8 cellular contexts compared by ENCODE assay signal in the genomic region with DNA sequence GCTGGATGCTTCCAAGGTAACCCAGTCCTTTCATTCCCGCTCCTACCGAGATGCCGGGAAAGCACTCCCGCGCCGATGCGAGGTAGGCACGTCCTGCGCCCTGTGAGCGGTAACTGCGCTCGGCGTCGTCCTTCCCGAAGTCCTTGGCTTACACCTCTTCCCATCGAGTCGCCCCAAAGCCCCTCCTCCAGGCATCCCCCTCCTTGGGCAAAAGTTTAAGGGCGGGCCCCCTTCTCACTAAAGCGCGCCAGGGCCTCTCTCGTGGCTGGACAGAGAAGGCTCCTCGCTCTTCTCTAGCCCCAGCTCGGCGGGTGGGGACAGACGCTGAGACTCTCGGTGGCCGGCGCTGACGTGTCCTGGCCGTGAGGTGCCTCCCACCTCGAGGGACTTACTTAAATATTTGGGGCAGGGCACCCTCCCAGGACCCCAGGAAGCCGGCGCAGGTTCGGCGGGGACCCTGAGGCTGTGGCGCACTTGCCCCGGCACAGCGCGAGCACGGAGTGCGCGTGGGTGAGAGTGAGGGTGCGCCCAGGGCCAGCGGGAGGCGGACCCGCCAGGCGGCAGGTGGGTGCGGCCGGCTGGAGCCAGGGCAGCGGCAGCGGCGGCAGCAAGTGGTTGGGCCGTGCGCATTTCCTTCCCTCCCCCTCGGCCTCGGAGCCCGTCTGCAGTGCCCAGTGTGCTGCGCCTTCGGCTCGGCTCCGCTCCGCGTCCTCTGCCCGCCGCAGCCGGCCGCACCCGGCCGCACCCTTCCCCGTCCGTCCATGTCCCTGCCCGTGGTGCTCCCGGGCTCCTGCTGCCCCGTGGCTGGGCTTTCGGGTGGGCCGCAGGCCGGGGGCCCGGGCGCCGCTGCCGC. TPM values are rescaled to one million over a fixed set of nuclear protein-coding genes. Genes with fewer than 3 reads are reported as not detected.
DNase-seq lines count a peak whose midpoint lies in the region; ATAC-seq and TF ChIP-seq lines count a peak whose summit lies in the region.

A gene with protein sequence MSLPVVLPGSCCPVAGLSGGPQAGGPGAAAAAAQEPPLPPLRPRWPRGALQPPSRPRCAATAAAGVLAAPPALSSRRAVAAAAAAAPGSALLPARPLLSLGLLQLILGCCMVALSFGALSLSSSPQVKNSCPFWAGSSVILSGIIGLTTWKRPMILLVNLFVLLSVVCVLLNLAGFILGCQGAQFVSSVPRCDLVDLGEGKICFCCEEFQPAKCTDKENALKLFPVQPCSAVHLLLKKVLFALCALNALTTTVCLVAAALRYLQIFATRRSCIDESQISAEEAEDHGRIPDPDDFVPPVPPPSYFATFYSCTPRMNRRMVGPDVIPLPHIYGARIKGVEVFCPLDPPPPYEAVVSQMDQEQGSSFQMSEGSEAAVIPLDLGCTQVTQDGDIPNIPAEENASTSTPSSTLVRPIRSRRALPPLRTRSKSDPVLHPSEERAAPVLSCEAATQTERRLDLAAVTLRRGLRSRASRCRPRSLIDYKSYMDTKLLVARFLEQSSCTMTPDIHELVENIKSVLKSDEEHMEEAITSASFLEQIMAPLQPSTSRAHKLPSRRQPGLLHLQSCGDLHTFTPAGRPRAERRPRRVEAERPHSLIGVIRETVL (plus strand): TSS at position 667 of the 853 bp plus-strand sequence. CDS start 95 bp downstream, at position 762.

- intact Hi-C loops in esophagus muscularis mucosa (cut with DNase I): loop anchor here (5.0 kb wide), 2 partner anchors 48 to 68 kb away; no protein-coding TSS in a partner anchor

- peak; percentile 26 for TF ChIP-seq POLR2A in esophagus muscularis mucosa (IDR thresholded peaks at IDR 0.05; ENCODE audit: low read depth)

- H3K27ac ChIP-seq in SJSA1 (no peak within 1 kb of the TSS), esophagus muscularis mucosa (replicated peaks in 1 of 4) (peak within 1 kb of the TSS; percentile 83 to 92 (median 90))

- H3K36me3 Mint-ChIP-seq in mesothelial cell of epicardium: no peaks in the 10 kb centered on the region

- H3K27me3 Mint-ChIP-seq in mesothelial cell of epicardium (ENCODE audit: low read depth): peaks cover 67% of the 10 kb centered on the region

- TF ChIP-seq CTCF in esophagus muscularis mucosa (IDR thresholded peaks at IDR 0.05) (peak in 1 of 3 experiments; percentile 29), mesothelial cell of epicardium (IDR thresholded peaks at IDR 0.05; ENCODE audit: unreplicated experiment) (no peak)

- no peaks in the 10 kb centered on the region for H3K36me3 ChIP-seq in SJSA1
- H3K36me3 ChIP-seq in esophagus muscularis mucosa: no peaks in the 10 kb centered on the region

- no peaks in the 10 kb centered on the region for H3K9me3 Mint-ChIP-seq in mesothelial cell of epicardium

- peaks cover 57% of the 10 kb centered on the region for H3K27me3 ChIP-seq in SJSA1 (replicated peaks)
- H3K27me3 ChIP-seq in esophagus muscularis mucosa: peaks cover 0 to 7% (median 0%) of the 10 kb centered on the region in 4 donors

- peak; percentile 72 for TF ChIP-seq EP300 in esophagus muscularis mucosa (IDR thresholded peaks at IDR 0.05)

- DNase-seq in EL (peak; percentile 54), SJSA1 (ENCODE audit: low read depth in 1 of 2, low spot score in 2 of 2) (peak in 1 of 2 experiments; percentile 12), esophagus muscularis mucosa (ENCODE audit: extremely low spot score) (no peak), mesothelial cell of epicardium (ENCODE audit: low spot score in 2 of 2, unreplicated experiment in 2 of 2) (peak in 1 of 2 experiments; percentile 57), ureter (ENCODE audit: low spot score) (peak; percentile 76), T-helper 9 cell (no peak)

- H3K9me3 ChIP-seq in SJSA1 (replicated peaks): no peaks in the 10 kb centered on the region
- no peaks in the 10 kb centered on the region for H3K9me3 ChIP-seq in esophagus muscularis mucosa

- under 1% methylated on average over 34 of the region's 81 CpGs for WGBS in esophagus muscularis mucosa

- H3K4me1 Mint-ChIP-seq in mesothelial cell of epicardium: peaks cover 23% of the 10 kb centered on the region

- ATAC-seq in HG03460 (IDR thresholded peaks at IDR 0.05; ENCODE audit: unreplicated experiment): peak; percentile 66
- ATAC-seq in GM21737 (IDR thresholded peaks at IDR 0.05; ENCODE audit: unreplicated experiment): no peak

- H3K4me3 ChIP-seq in SJSA1: peak within 1 kb of the TSS; percentile 27
- H3K4me3 ChIP-seq in esophagus muscularis mucosa: peak within 1 kb of the TSS; percentile 69 to 80 (median 74)

- H3K4me1 ChIP-seq in SJSA1 (replicated peaks) (peaks cover 7% of the 10 kb centered on the region), esophagus muscularis mucosa (peaks cover 10 to 49% (median 30%) of the 10 kb centered on the region in 4 donors)

- H3K27ac Mint-ChIP-seq in mesothelial cell of epicardium: no peak within 1 kb of the TSS

- peak within 1 kb of the TSS; percentile 80 for H3K4me3 Mint-ChIP-seq in mesothelial cell of epicardium

RNA-seq across cellular contexts. Expression of the gene that starts here (rescaled TPM):
- total RNA-seq in SJSA1 (2014; rRNA removed; shearing (Covaris generic)): not detected in 2 replicates
- total RNA-seq in esophagus muscularis mucosa (10 to 100 TPM; 16.2 to 30.2 (median 20.4) TPM), mesothelial cell of epicardium (2.3 to 2.6 TPM (median 2.3 TPM) in 3 replicates), ureter (14.6 TPM)

Comparison
In these comparisons a context has a peak if more than half of its experiments do, and no peak if none do; other contexts are left out.
1. DNase-seq: peak in EL (single experiment) and ureter (single experiment); none in esophagus muscularis mucosa (single experiment) and T-helper 9 cell (single experiment).